1 cellular context compared by ENCODE assay signal in genomic region chr1:12604114-12604874, GRCh38.
A peak's percentile ranks its signal among the peaks of the same experiment; 100 is the strongest.
TF ChIP-seq lines count a peak whose summit lies in the region.

No MANE protein-coding gene starts in this region.

TF ChIP-seq in HepG2, 621 proteins besides CTCF, POLR2A, EP300 and RAD21 (continued from another document and continues in another):
- TF ChIP-seq THAP9 (CRISPR knock-in tag; IDR thresholded peaks at IDR 0.05; ENCODE audit: borderline replicate concordance) (no peak), HOXD1 (CRISPR knock-in tag; IDR thresholded peaks at IDR 0.05) (no peak), HNF4A (CRISPR knock-in tag; IDR thresholded peaks at IDR 0.05) (peak; percentile 82), FOXO1 (CRISPR knock-in tag; IDR thresholded peaks at IDR 0.05) (peak; percentile 95), ZNF652 (CRISPR knock-in tag; IDR thresholded peaks at IDR 0.05; ENCODE audit: borderline replicate concordance, low read depth) (peak; percentile 79), MXD1 (CRISPR knock-in tag; IDR thresholded peaks at IDR 0.05) (0 out of 2 replicates have a peak, but pooled peaks have one; percentile 45), POLR2AphosphoS2 (IDR thresholded peaks at IDR 0.05; ENCODE audit: low read depth, low read length) (no peak), ZNF609 (CRISPR knock-in tag; IDR thresholded peaks at IDR 0.05; ENCODE audit: borderline replicate concordance) (peak; percentile 97), ZNF841 (CRISPR knock-in tag; IDR thresholded peaks at IDR 0.05; ENCODE audit: borderline replicate concordance) (no peak), SUZ12 (IDR thresholded peaks at IDR 0.05; ENCODE audit: low read depth, low read length) (no peak), NBN (conservative IDR thresholded peaks at IDR 0.05) (no peak), ZNF556 (CRISPR knock-in tag; IDR thresholded peaks at IDR 0.05; ENCODE audit: borderline replicate concordance) (no peak), ZSCAN29 (CRISPR knock-in tag; conservative IDR thresholded peaks at IDR 0.05) (no peak; the same call in none of the 2 replicates), RFXAP (CRISPR knock-in tag; IDR thresholded peaks at IDR 0.05; ENCODE audit: borderline replicate concordance) (no peak), REXO4 (CRISPR knock-in tag; IDR thresholded peaks at IDR 0.05; ENCODE audit: borderline replicate concordance) (no peak), ISX (CRISPR knock-in tag; conservative IDR thresholded peaks at IDR 0.05) (no peak), HDAC2 (CRISPR knock-in tag; IDR thresholded peaks at IDR 0.05) (peak; percentile 97), CEBPG (CRISPR knock-in tag; IDR thresholded peaks at IDR 0.05) (peak; percentile 89), FIP1L1 (IDR thresholded peaks at IDR 0.05; ENCODE audit: borderline replicate concordance, insufficient read depth, low read depth, low read length) (no peak), TBX2 (CRISPR knock-in tag; IDR thresholded peaks at IDR 0.05; ENCODE audit: borderline replicate concordance) (peak; percentile 96), ATF7 (IDR thresholded peaks at IDR 0.05) (no peak), ATF7 (CRISPR knock-in tag; IDR thresholded peaks at IDR 0.05) (no peak; the same call in 1 of the 2 replicates), ZNF557 (CRISPR knock-in tag; IDR thresholded peaks at IDR 0.05) (no peak), TCF7 (IDR thresholded peaks at IDR 0.05; ENCODE audit: low read depth) (peak; percentile 70), ZNF253 (CRISPR knock-in tag; IDR thresholded peaks at IDR 0.05; ENCODE audit: borderline replicate concordance) (no peak), GLMP (CRISPR knock-in tag; IDR thresholded peaks at IDR 0.05; ENCODE audit: borderline replicate concordance) (no peak), HOXA5 (CRISPR knock-in tag; IDR thresholded peaks at IDR 0.05) (no peak), ZNF75D (CRISPR knock-in tag; IDR thresholded peaks at IDR 0.05; ENCODE audit: borderline replicate concordance) (no peak), RFXANK (CRISPR knock-in tag; IDR thresholded peaks at IDR 0.05) (no peak), HHEX (CRISPR knock-in tag; IDR thresholded peaks at IDR 0.05) (peak; percentile 90), SRSF9 (IDR thresholded peaks at IDR 0.05; ENCODE audit: borderline replicate concordance, insufficient read depth, low read depth, low read length, poor library complexity, severe bottlenecking) (no peak), NR2F2 (IDR thresholded peaks at IDR 0.05; ENCODE audit: borderline replicate concordance, low read depth) (peak; percentile 89), MLX (CRISPR knock-in tag; IDR thresholded peaks at IDR 0.05) (0 out of 2 replicates have a peak, but pooled peaks have one; percentile 73), STAG1 (CRISPR knock-in tag; IDR thresholded peaks at IDR 0.05) (no peak; the same call in 1 of the 2 replicates), ZFY (CRISPR knock-in tag; IDR thresholded peaks at IDR 0.05) (no peak), USF2 (IDR thresholded peaks at IDR 0.05; ENCODE audit: low read depth, low read length) (no peak), USF2 (CRISPR knock-in tag; IDR thresholded peaks at IDR 0.05; ENCODE audit: borderline replicate concordance) (no peak), ZBTB21 (CRISPR knock-in tag; IDR thresholded peaks at IDR 0.05) (no peak), GRHL1 (CRISPR knock-in tag; conservative IDR thresholded peaks at IDR 0.05) (no peak), MED1 (CRISPR knock-in tag; IDR thresholded peaks at IDR 0.05) (peak; percentile 96), ATF7-NPFF (CRISPR knock-in tag; IDR thresholded peaks at IDR 0.05; ENCODE audit: low read depth) (peak; percentile 32; the same call in 1 of the 2 replicates), ATF4 (CRISPR knock-in tag; IDR thresholded peaks at IDR 0.05) (peak in 1 of 2 experiments; percentile 78; a peak in 1 of 4 replicates), AGO1 (IDR thresholded peaks at IDR 0.05; ENCODE audit: low read depth, low read length, poor library complexity, severe bottlenecking) (no peak), SOX6 (IDR thresholded peaks at IDR 0.05) (no peak), SOX6 (CRISPR knock-in tag; IDR thresholded peaks at IDR 0.05) (peak; percentile 99), PHF21A (CRISPR knock-in tag; IDR thresholded peaks at IDR 0.05) (peak; percentile 68), NCOR1 (IDR thresholded peaks at IDR 0.05; ENCODE audit: borderline replicate concordance, low read length) (peak; percentile 67; the same call in 1 of the 2 replicates), HBP1 (CRISPR knock-in tag; IDR thresholded peaks at IDR 0.05; ENCODE audit: low read depth) (0 out of 2 replicates have a peak, but pooled peaks have one; percentile 54), ZSCAN30 (CRISPR knock-in tag; IDR thresholded peaks at IDR 0.05) (no peak), ZNF780A (CRISPR knock-in tag; IDR thresholded peaks at IDR 0.05) (0 out of 2 replicates have a peak, but pooled peaks have one; percentile 60), KLF6 (CRISPR knock-in tag; IDR thresholded peaks at IDR 0.05) (0 out of 2 replicates have a peak, but pooled peaks have one; percentile 45), ZNF589 (CRISPR knock-in tag; conservative IDR thresholded peaks at IDR 0.05) (no peak)
